In genomic region chr15:45703670-45704328, GRCh38 we compare ENCODE assay signal across 10 cellular contexts.
DNase-seq lines count a peak whose midpoint lies in the region; ATAC-seq, FAIRE-seq and TF ChIP-seq lines count a peak whose summit lies in the region.
"Had no signal": no experiment of that assay in that cellular context is flagged by ENCODE, and none has a peak within 500 bp of the region (broad histone marks: within the 10 kb centered on the region; RNA-seq: fewer than 3 reads in every experiment).

No MANE protein-coding gene starts in this region.

- H3K36me3 Mint-ChIP-seq in activated B cell treated with CpG ODN at 0.5 μM for 24 hours (ENCODE audit: low read depth), result peaks cover 4% of the 10 kb centered on the region
- peaks cover 3% of the 10 kb centered on the region for H3K36me3 Mint-ChIP-seq in progenitor cell of endocrine pancreas (ENCODE audit: insufficient read depth)

- FAIRE-seq in GM19239 (lab: Jason Lieb, UNC), result no peak

- H3K4me1 Mint-ChIP-seq in activated B cell treated with CpG ODN at 0.5 μM for 24 hours (peaks cover 19% of the 10 kb centered on the region), progenitor cell of endocrine pancreas (ENCODE audit: low read depth) (peaks cover 10% of the 10 kb centered on the region)

- TF ChIP-seq CTCF in GM12865 (IDR thresholded peaks at IDR 0.05; ENCODE audit: insufficient read depth, low read depth, low read length, missing control alignments), result peak; percentile 18
- no peak for TF ChIP-seq CTCF in activated B cell treated with CpG ODN at 0.5 μM for 24 hours (IDR thresholded peaks at IDR 0.05)
- no peak for TF ChIP-seq CTCF in fibroblast of villous mesenchyme (IDR thresholded peaks at IDR 0.05; ENCODE audit: insufficient read depth, low read depth, low read length)
- TF ChIP-seq CTCF in progenitor cell of endocrine pancreas (IDR thresholded peaks at IDR 0.05; ENCODE audit: unreplicated experiment), result peak; percentile 62

- peak overlapping the region; percentile 85 for H3K4me3 Mint-ChIP-seq in activated B cell treated with CpG ODN at 0.5 μM for 24 hours
- H3K4me3 Mint-ChIP-seq in progenitor cell of endocrine pancreas (ENCODE audit: low read depth), result peak overlapping the region; percentile 97

- H3K4me3 ChIP-seq in GM12865 (ENCODE audit: low read depth, low read length) (no peak overlapping the region), fibroblast of villous mesenchyme (ENCODE audit: low read depth, low read length) (peak overlapping the region; percentile 56)

- intact Hi-C loops in activated B cell treated with CpG ODN at 0.5 μM for 24 hours (cut with micrococcal nuclease), result loop anchor here (2.0 kb wide), 1 partner anchor 69 kb away; the partner anchor contains the start of gene SQOR

- CTCF ChIA-PET in activated B cell treated with CpG ODN at 0.5 μM for 24 hours (lab: Charles Lee), result no interaction called here

- H3K27me3 Mint-ChIP-seq in activated B cell treated with CpG ODN at 0.5 μM for 24 hours (peaks cover 11% of the 10 kb centered on the region), progenitor cell of endocrine pancreas (no peaks in the 10 kb centered on the region)

- H3K27ac Mint-ChIP-seq in activated B cell treated with CpG ODN at 0.5 μM for 24 hours (no peak overlapping the region), progenitor cell of endocrine pancreas (no peak overlapping the region)

- DNase-seq in GM12865 (ENCODE audit: low read depth) (no peak), activated B cell treated with CpG ODN at 0.5 μM for 24 hours (no peak), fibroblast of villous mesenchyme (ENCODE audit: low read depth) (peak; percentile 10), progenitor cell of endocrine pancreas (ENCODE audit: low spot score, unreplicated experiment) (no peak), GM19239 (ENCODE audit: insufficient read length, low spot score) (no peak), MV-4-11 (lab: John Stamatoyannopoulos, UW) (no peak), COR-L47 (lab: John Stamatoyannopoulos, UW) (no peak)
- DNase-seq: erythroblast, NCI-H187 treated with DMSO at 0.1 percent for 48 hours had no signal

- ATAC-seq in activated B cell treated with CpG ODN at 0.5 μM for 24 hours (ENCODE audit: low read depth) (no peak), HG03442 (IDR thresholded peaks at IDR 0.05; ENCODE audit: unreplicated experiment) (no peak)

- POLR2A ChIA-PET in activated B cell treated with CpG ODN at 0.5 μM for 24 hours (lab: Charles Lee), result no interaction called here

- H3K9me3 Mint-ChIP-seq in activated B cell treated with CpG ODN at 0.5 μM for 24 hours, result no peaks in the 10 kb centered on the region
- peaks cover 3% of the 10 kb centered on the region for H3K9me3 Mint-ChIP-seq in progenitor cell of endocrine pancreas (ENCODE audit: low read depth)

Comparison
In these comparisons a context has a peak if more than half of its experiments do, and no peak if none do; other contexts are left out.
1. CTCF ChIP-seq: peak in GM12865 (single experiment) and progenitor cell of endocrine pancreas (single experiment); none in activated B cell treated with CpG ODN at 0.5 μM for 24 hours (single experiment) and fibroblast of villous mesenchyme (single experiment).